Comparison of ENCODE assay signal across 16 cellular contexts in genomic region chr2:217951521-217952247, GRCh38. TPM values are rescaled to one million over a fixed set of nuclear protein-coding genes. Genes with fewer than 3 reads are reported as not detected.
DNase-seq lines count a peak whose midpoint lies in the region; ATAC-seq, FAIRE-seq and TF ChIP-seq lines count a peak whose summit lies in the region.
"Had no signal": no experiment of that assay in that cellular context is flagged by ENCODE, and none has a peak within 500 bp of the region (broad histone marks: within the 10 kb centered on the region; RNA-seq: fewer than 3 reads in every experiment).

No MANE protein-coding gene starts in this region.

- H3K27ac ChIP-seq in A549: no peak overlapping the region; a peak in 1 of 6 replicates
- H3K27ac ChIP-seq in kidney (ENCODE audit: low read depth in 2 of 2, low read length in 2 of 2): peak overlapping the region; percentile 25 to 56
- H3K27ac ChIP-seq in rectal smooth muscle tissue (ENCODE audit: low read depth, low read length): peak overlapping the region; percentile 97
- no peak overlapping the region for H3K27ac ChIP-seq in CD8-positive, alpha-beta T cell (ENCODE audit: low read depth, low read length)
- H3K27ac ChIP-seq: VCaP had no signal

- H3K4me2 ChIP-seq in A549: 0 out of 3 replicates have a peak overlapping the region, but pooled peaks have one; percentile 10

- H3K4me3 ChIP-seq in A549: no peak overlapping the region
- no peak overlapping the region for H3K4me3 ChIP-seq in kidney (ENCODE audit: low read length in 2 of 2)
- no peak overlapping the region for H3K4me3 ChIP-seq in rectal smooth muscle tissue (ENCODE audit: low read length)
- H3K4me3 ChIP-seq in CD8-positive, alpha-beta T cell (ENCODE audit: low read depth, low read length): no peak overlapping the region

- WGBS in A549 (ENCODE audit: missing lambda C conversion rate): 68% methylated on average over 11 of the region's 11 CpGs

- no peak for DNase-seq in A549 (ENCODE audit: low read depth in 1 of 2, low spot score in 1 of 2)
- DNase-seq in WTC11 (ENCODE audit: low spot score): no peak
- DNase-seq in kidney: no peak
- no peak for DNase-seq in CD8-positive, alpha-beta T cell
- no peak for DNase-seq in EL
- DNase-seq in AG08396 (ENCODE audit: low spot score): no peak
- DNase-seq: activated gamma-delta T cell; NCI-H1105; OCI-M1; stimulated activated CD4-positive, alpha-beta T cell treated with anti-CD3 and anti-CD28 coated beads, Interleukin-2, amount 100 ng/mL, for 24 hours had no signal

- H3K4me1 Mint-ChIP-seq in WTC11: peaks cover 32% of the 10 kb centered on the region
- no peaks in the 10 kb centered on the region for H3K4me1 Mint-ChIP-seq in CD8-positive, alpha-beta T cell (ENCODE audit: low read depth)
- H3K4me1 Mint-ChIP-seq: IgD-negative memory B cell had no signal

- no peak for TF ChIP-seq POLR2A in A549 (IDR thresholded peaks at IDR 0.05; ENCODE audit: low read length)

- H3K9me3 ChIP-seq in A549 (no peaks in the 10 kb centered on the region), kidney (ENCODE audit: control insufficient read depth in 1 of 2, low read length in 2 of 2) (no peaks in the 10 kb centered on the region)
- no peaks in the 10 kb centered on the region for H3K9me3 ChIP-seq in CD8-positive, alpha-beta T cell (ENCODE audit: low read length)

- intact Hi-C loops in kidney (cut with DNase I): no loop called here
- intact Hi-C loops in CD8-positive, alpha-beta T cell (cut with DNase I, micrococcal nuclease): no loop called here

- no peak overlapping the region for H3K4me3 Mint-ChIP-seq in WTC11
- H3K4me3 Mint-ChIP-seq in CD8-positive, alpha-beta T cell: no peak overlapping the region
- H3K4me3 Mint-ChIP-seq: brain, IgD-negative memory B cell had no signal

- H3K27me3 Mint-ChIP-seq in WTC11 (ENCODE audit: low read depth): no peaks in the 10 kb centered on the region
- peaks cover 12% of the 10 kb centered on the region for H3K27me3 Mint-ChIP-seq in CD8-positive, alpha-beta T cell (ENCODE audit: low read depth)

- CTCF ChIA-PET in A549 (lab: Yijun Ruan, JAX): interaction anchor here (0.9 to 2.1 kb wide), 8 partner anchors 10 to 166 kb away, joined by 3 to 10 read pairs (median 3); no protein-coding TSS in a partner anchor
- CTCF ChIA-PET in WTC11 (lab: Charles Lee): interaction anchor here (0.8 to 2.3 kb wide), 4 partner anchors 19 to 52 kb away, joined by 3 to 11 read pairs (median 6); no protein-coding TSS in a partner anchor
- CTCF ChIA-PET in CD8-positive, alpha-beta T cell (lab: Charles Lee): no interaction called here

- TF ChIP-seq CTCF in A549 (IDR thresholded peaks at IDR 0.05) (no peak), WTC11 (IDR thresholded peaks at IDR 0.05) (no peak), kidney (IDR thresholded peaks at IDR 0.05; ENCODE audit: borderline replicate concordance, extremely low read depth, insufficient read depth) (no peak)
- TF ChIP-seq CTCF in CD8-positive, alpha-beta T cell (IDR thresholded peaks at IDR 0.05): no peak

- H3K27me3 ChIP-seq in rectal smooth muscle tissue (ENCODE audit: control insufficient read depth, insufficient read depth, low read length): no peaks in the 10 kb centered on the region
- H3K27me3 ChIP-seq in CD8-positive, alpha-beta T cell (ENCODE audit: insufficient read depth, low read length): no peaks in the 10 kb centered on the region

- no peak overlapping the region for H3K27ac Mint-ChIP-seq in WTC11
- H3K27ac Mint-ChIP-seq in CD8-positive, alpha-beta T cell: no peak overlapping the region
- H3K27ac Mint-ChIP-seq: IgD-negative memory B cell, progenitor cell of endocrine pancreas had no signal

- H3K9ac ChIP-seq in kidney (ENCODE audit: low read length in 2 of 2) (no peak overlapping the region), rectal smooth muscle tissue (ENCODE audit: low read length) (no peak overlapping the region)

- no peak for TF ChIP-seq RAD21 in A549 (conservative IDR thresholded peaks at IDR 0.05 in 1 of 2, IDR thresholded peaks at IDR 0.05 in 1 of 2)

- H3K9me3 Mint-ChIP-seq in WTC11: no peaks in the 10 kb centered on the region
- no peaks in the 10 kb centered on the region for H3K9me3 Mint-ChIP-seq in CD8-positive, alpha-beta T cell
- H3K9me3 Mint-ChIP-seq: brain, IgD-negative memory B cell had no signal

- H3K36me3 Mint-ChIP-seq in WTC11: no peaks in the 10 kb centered on the region
- no peaks in the 10 kb centered on the region for H3K36me3 Mint-ChIP-seq in CD8-positive, alpha-beta T cell
- H3K36me3 Mint-ChIP-seq: brain, IgD-negative memory B cell had no signal

- no peaks in the 10 kb centered on the region for H3K36me3 ChIP-seq in kidney (ENCODE audit: control insufficient read depth in 1 of 2, insufficient read depth in 2 of 2, low read length in 2 of 2)
- no peaks in the 10 kb centered on the region for H3K36me3 ChIP-seq in rectal smooth muscle tissue (ENCODE audit: control insufficient read depth, insufficient read depth, low read length)
- H3K36me3 ChIP-seq in CD8-positive, alpha-beta T cell (ENCODE audit: insufficient read depth, low read length): no peaks in the 10 kb centered on the region

- ATAC-seq in A549 (no peak), WTC11 (peak; percentile 36), HG03280 (IDR thresholded peaks at IDR 0.05; ENCODE audit: unreplicated experiment) (no peak)
- ATAC-seq in CD8-positive, alpha-beta T cell: no peak

- FAIRE-seq in A549 (lab: Jason Lieb, UNC) (no peak), kidney (lab: Jason Lieb, UNC) (no peak)

- H3K4me1 ChIP-seq in A549: peaks cover 17% of the 10 kb centered on the region
- H3K4me1 ChIP-seq in kidney (ENCODE audit: control insufficient read depth in 1 of 2, insufficient read depth in 1 of 2, low read depth in 1 of 2, low read length in 2 of 2): peaks cover 75 to 79% of the 10 kb centered on the region in 2 donors
- peaks cover 81% of the 10 kb centered on the region for H3K4me1 ChIP-seq in rectal smooth muscle tissue (ENCODE audit: control insufficient read depth, insufficient read depth, low read length)
- H3K4me1 ChIP-seq in CD8-positive, alpha-beta T cell (ENCODE audit: insufficient read depth, low read length): no peaks in the 10 kb centered on the region

- POLR2A ChIA-PET in A549 (lab: Yijun Ruan, JAX): no interaction called here
- POLR2A ChIA-PET in WTC11 (lab: Charles Lee): no interaction called here
- POLR2A ChIA-PET in CD8-positive, alpha-beta T cell (lab: Charles Lee): no interaction called here

- no peak for TF ChIP-seq EP300 in A549 (IDR thresholded peaks at IDR 0.05)

TF ChIP-seq in A549, 52 proteins besides CTCF, POLR2A, EP300 and RAD21 (continues in another document):
- TF ChIP-seq RCOR1 (IDR thresholded peaks at IDR 0.05; ENCODE audit: low read depth, low read length): no peak
- TF ChIP-seq POLR2AphosphoS2 (conservative IDR thresholded peaks at IDR 0.05; ENCODE audit: low read length): no peak
- no peak for TF ChIP-seq CBX8 (IDR thresholded peaks at IDR 0.05)
- no peak for TF ChIP-seq ZC3H11A (IDR thresholded peaks at IDR 0.05)
- TF ChIP-seq PBX3 (IDR thresholded peaks at IDR 0.05): no peak

TF ChIP-seq in WTC11, 78 proteins besides CTCF, POLR2A, EP300 and RAD21 (continues in another document):
- no peak for TF ChIP-seq ZNF317 (CRISPR knock-in tag; IDR thresholded peaks at IDR 0.05; ENCODE audit: borderline replicate concordance, low read depth)
- TF ChIP-seq HMGA2 (CRISPR knock-in tag; IDR thresholded peaks at IDR 0.05): no peak
- no peak for TF ChIP-seq PRDM15 (CRISPR knock-in tag; IDR thresholded peaks at IDR 0.05)
- TF ChIP-seq MYBL2 (CRISPR knock-in tag; IDR thresholded peaks at IDR 0.05): no peak
- TF ChIP-seq, protein P1, sequence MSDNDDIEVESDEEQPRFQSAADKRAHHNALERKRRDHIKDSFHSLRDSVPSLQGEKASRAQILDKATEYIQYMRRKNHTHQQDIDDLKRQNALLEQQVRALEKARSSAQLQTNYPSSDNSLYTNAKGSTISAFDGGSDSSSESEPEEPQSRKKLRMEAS (CRISPR knock-in tag; IDR thresholded peaks at IDR 0.05): no peak

RNA-seq across cellular contexts. Expression of gene TNS1, which starts 51.1 kb away (rescaled TPM):
- 4.9 and 9.5 TPM in 2 replicates for polyA plus RNA-seq in A549 (2011; rRNA removed)
- 1.6 and 2.9 TPM in 2 replicates for polyA plus RNA-seq in A549 (2012; cell fraction: cytosol; rRNA removed)
- 7.3 and 9.9 TPM in 2 replicates for polyA plus RNA-seq in A549 (2012; cell fraction: nucleus; rRNA removed)
- polyA plus RNA-seq in A549 (2017; fragmentation: RNase III; extraction: RNeasy Plus Mini Kit Qiagen cat#74134 plus additional on column Dnase treatment): 7.7 to 11.4 TPM (median 10.6 TPM) in 3 replicates
- 27.8 and 32.4 TPM in 2 replicates for polyA minus RNA-seq in A549 (2011; rRNA and poly(A)+ RNA removed)
- total RNA-seq in WTC11 (2021): 4.2 to 5.4 TPM (median 4.5 TPM) in 3 replicates
- 471 TPM for total RNA-seq in kidney
- 44.8 TPM for polyA plus RNA-seq in kidney (ENCODE audit: insufficient read depth, low read depth, low replicate concordance)
- total RNA-seq in CD8-positive, alpha-beta T cell: not detected
- polyA plus RNA-seq: IgD-negative memory B cell had no signal

Comparison
In these comparisons a context has a peak if more than half of its experiments do, and no peak if none do; other contexts are left out.
1. H3K27ac ChIP-seq: peak in kidney (2 of 2) and rectal smooth muscle tissue (single experiment); none in A549 (0 of 2) and CD8-positive, alpha-beta T cell (single experiment).
2. RNA of gene TNS1, which starts 51.1 kb away (total RNA-seq): 471 TPM in kidney (single experiment); 4.2 to 5.4 TPM in WTC11 and not detected in CD8-positive, alpha-beta T cell; every median in the first group is over 10 times any median in the second.